11 cellular contexts compared by ENCODE assay signal in genomic region chr1:150106331-150106730, GRCh38. TPM values are rescaled to one million over a fixed set of nuclear protein-coding genes. Genes with fewer than 3 reads are reported as not detected.
DNase-seq lines count a peak whose midpoint lies in the region; ATAC-seq and TF ChIP-seq lines count a peak whose summit lies in the region.
"Had no signal": no experiment of that assay in that cellular context is flagged by ENCODE, and none has a peak within 500 bp of the region (broad histone marks: within the 10 kb centered on the region; RNA-seq: fewer than 3 reads in every experiment).

No MANE protein-coding gene starts in this region.

- no peak overlapping the region for H2BK120ac ChIP-seq in mesenchymal stem cell (ENCODE audit: low read depth, low read length)

- H3K9me3 ChIP-seq in Loucy (ENCODE audit: insufficient read depth, low read depth, low read length) (no peaks in the 10 kb centered on the region), mesenchymal stem cell (ENCODE audit: control insufficient read depth, low read length) (peaks cover 5% of the 10 kb centered on the region), endodermal cell (ENCODE audit: control insufficient read depth, low read length) (no peaks in the 10 kb centered on the region)

- H2BK5ac ChIP-seq in mesenchymal stem cell (ENCODE audit: low read depth, low read length, poor library complexity, severe bottlenecking): no peak overlapping the region

- peaks cover 21% of the 10 kb centered on the region for H3F3A ChIP-seq in Loucy (ENCODE audit: low read depth)

- H3K27ac ChIP-seq in mesenchymal stem cell (ENCODE audit: low read length, poor library complexity, severe bottlenecking): no peak overlapping the region
- H3K27ac ChIP-seq in endodermal cell (ENCODE audit: low read depth, low read length): no peak overlapping the region

- no peaks in the 10 kb centered on the region for H3K79me2 ChIP-seq in Loucy (ENCODE audit: insufficient read depth, low read length)

- no peak overlapping the region for H2BK15ac ChIP-seq in mesenchymal stem cell (ENCODE audit: low read depth, poor library complexity, severe bottlenecking)

- H3K27me3 ChIP-seq in Loucy (ENCODE audit: insufficient read depth, low read length, poor library complexity, severe bottlenecking): no peaks in the 10 kb centered on the region
- H3K27me3 ChIP-seq in mesenchymal stem cell (ENCODE audit: control insufficient read depth in 1 of 2, insufficient read depth in 1 of 2, low read length in 2 of 2): no peaks in the 10 kb centered on the region
- no peaks in the 10 kb centered on the region for H3K27me3 ChIP-seq in endodermal cell (ENCODE audit: control insufficient read depth, insufficient read depth, low read length, poor library complexity, severe bottlenecking)

- peak; percentile 12 for DNase-seq in EH (ENCODE audit: low read depth)
- peak; percentile 20 for DNase-seq in activated T-helper 2 cell treated with anti-CD3 and anti-CD28 coated beads, Interferon-gamma antibody, Interleukin-2, Interleukin-4, amounts not matched to agents 10 μg/mL and 5 μg/mL and 100 μg/mL, durations not matched to agents 14 hours and 24 hours and 36 hours (ENCODE audit: low spot score)
- DNase-seq in mesenchymal stem cell: no peak
- no peak for DNase-seq in D341Med (ENCODE audit: low spot score)
- no peak for DNase-seq in NCI-H1417 treated with DMSO at 0.1 percent for 48 hours (lab: John Stamatoyannopoulos, UW)
- no peak for DNase-seq in endodermal cell
- DNase-seq: cortex of kidney, NCI-H1417 had no signal

- H3K9me3 Mint-ChIP-seq in activated T-helper 2 cell treated with anti-CD3 and anti-CD28 coated beads, Interferon-gamma antibody, Interleukin-2, Interleukin-4, amounts not matched to agents 10 μg/mL and 5 μg/mL and 100 μg/mL, durations not matched to agents 14 hours and 24 hours and 36 hours: peaks cover 6% of the 10 kb centered on the region
- H3K9me3 Mint-ChIP-seq in endodermal cell: peaks cover 5% of the 10 kb centered on the region

- H3K14ac ChIP-seq in mesenchymal stem cell (ENCODE audit: low read length in 2 of 2): no peak overlapping the region

- H4K20me1 ChIP-seq in Loucy (ENCODE audit: insufficient read depth, low read length, poor library complexity, severe bottlenecking): no peaks in the 10 kb centered on the region

- peak overlapping the region; percentile 52 for H3K27ac Mint-ChIP-seq in activated T-helper 2 cell treated with anti-CD3 and anti-CD28 coated beads, Interferon-gamma antibody, Interleukin-2, Interleukin-4, amounts not matched to agents 10 μg/mL and 5 μg/mL and 100 μg/mL, durations not matched to agents 14 hours and 24 hours and 36 hours
- no peak overlapping the region for H3K27ac Mint-ChIP-seq in endodermal cell

- H3K4me2 ChIP-seq in Loucy (ENCODE audit: low read depth, low read length, poor library complexity, severe bottlenecking): peak overlapping the region; percentile 68
- H3K4me2 ChIP-seq in mesenchymal stem cell (ENCODE audit: low read length, poor library complexity, severe bottlenecking): peak overlapping the region; percentile 9

- H3K27me3 Mint-ChIP-seq in activated T-helper 2 cell treated with anti-CD3 and anti-CD28 coated beads, Interferon-gamma antibody, Interleukin-2, Interleukin-4, amounts not matched to agents 10 μg/mL and 5 μg/mL and 100 μg/mL, durations not matched to agents 14 hours and 24 hours and 36 hours (ENCODE audit: low read depth): no peaks in the 10 kb centered on the region
- no peaks in the 10 kb centered on the region for H3K27me3 Mint-ChIP-seq in endodermal cell (ENCODE audit: insufficient read depth)

- no peak overlapping the region for H4K8ac ChIP-seq in mesenchymal stem cell (ENCODE audit: low read length)

- H3K9ac ChIP-seq in Loucy (ENCODE audit: low read depth, low read length, poor library complexity, severe bottlenecking): peak overlapping the region; percentile 43
- H3K9ac ChIP-seq in mesenchymal stem cell (ENCODE audit: low read length): no peak overlapping the region
- H3K9ac ChIP-seq in endodermal cell (ENCODE audit: extremely low read depth, low read length, poor library complexity, severe bottlenecking): no peak overlapping the region

- no peak overlapping the region for H3K4ac ChIP-seq in mesenchymal stem cell (ENCODE audit: low read depth in 1 of 2, low read length in 2 of 2)

- H2AFZ ChIP-seq in Loucy (ENCODE audit: low read length) (0 out of 2 replicates have a peak overlapping the region, but pooled peaks have one; percentile 56), mesenchymal stem cell (ENCODE audit: low read depth, low read length) (no peak overlapping the region)

- H2BK12ac ChIP-seq in mesenchymal stem cell (ENCODE audit: low read length in 2 of 2): no peak overlapping the region

- TF ChIP-seq CTCF in Loucy (conservative IDR thresholded peaks at IDR 0.05; ENCODE audit: low read length): no peak
- no peak for TF ChIP-seq CTCF in endodermal cell (conservative IDR thresholded peaks at IDR 0.05)

- H3K4me3 ChIP-seq in Loucy (ENCODE audit: low read length, poor library complexity, severe bottlenecking) (peak overlapping the region; percentile 49), mesenchymal stem cell (ENCODE audit: insufficient read depth in 1 of 2, low read depth in 1 of 2, low read length in 2 of 2) (no peak overlapping the region), endodermal cell (ENCODE audit: low read length) (no peak overlapping the region)

- 98% methylated on average over 6 of the region's 7 CpGs for WGBS in mesenchymal stem cell
- 78 to 82% methylated on average over 7 of the region's 7 CpGs for WGBS in endodermal cell (ENCODE audit: insufficient coverage in 1 of 2, insufficient read length in 1 of 2), 2 experiments

- no peaks in the 10 kb centered on the region for H3K9me2 ChIP-seq in Loucy (replicated peaks; ENCODE audit: low read depth, low read length)

- H3K36me3 ChIP-seq in Loucy (ENCODE audit: insufficient read depth, low read length) (no peaks in the 10 kb centered on the region), mesenchymal stem cell (ENCODE audit: control insufficient read depth in 1 of 2, insufficient read depth in 2 of 2, low read depth in 1 of 2, low read length in 2 of 2) (peaks cover 7 to 35% of the 10 kb centered on the region in 2 experiments), endodermal cell (ENCODE audit: control insufficient read depth, insufficient read depth, low read length) (peaks cover 6% of the 10 kb centered on the region)

- peaks cover 33% of the 10 kb centered on the region for H3K36me3 Mint-ChIP-seq in activated T-helper 2 cell treated with anti-CD3 and anti-CD28 coated beads, Interferon-gamma antibody, Interleukin-2, Interleukin-4, amounts not matched to agents 10 μg/mL and 5 μg/mL and 100 μg/mL, durations not matched to agents 14 hours and 24 hours and 36 hours (ENCODE audit: low read depth)
- H3K36me3 Mint-ChIP-seq in endodermal cell (ENCODE audit: low read depth): peaks cover 16% of the 10 kb centered on the region

- H3K23ac ChIP-seq in mesenchymal stem cell (ENCODE audit: low read length in 2 of 2): no peak overlapping the region

- no peaks in the 10 kb centered on the region for H3K79me1 ChIP-seq in mesenchymal stem cell (replicated peaks; ENCODE audit: low read length, poor library complexity, severe bottlenecking)

- H2AK5ac ChIP-seq in mesenchymal stem cell (ENCODE audit: low read length, severe bottlenecking): no peak overlapping the region

- peaks cover 72% of the 10 kb centered on the region for H3K4me1 Mint-ChIP-seq in activated T-helper 2 cell treated with anti-CD3 and anti-CD28 coated beads, Interferon-gamma antibody, Interleukin-2, Interleukin-4, amounts not matched to agents 10 μg/mL and 5 μg/mL and 100 μg/mL, durations not matched to agents 14 hours and 24 hours and 36 hours (ENCODE audit: low read depth)
- H3K4me1 Mint-ChIP-seq in endodermal cell: no peaks in the 10 kb centered on the region

- intact Hi-C loops in activated T-helper 2 cell treated with anti-CD3 and anti-CD28 coated beads, Interferon-gamma antibody, Interleukin-2, Interleukin-4, amounts not matched to agents 10 μg/mL and 5 μg/mL and 100 μg/mL, durations not matched to agents 14 hours and 24 hours and 36 hours (cut with micrococcal nuclease): no loop called here

- no peak overlapping the region for H3K18ac ChIP-seq in mesenchymal stem cell (ENCODE audit: low read depth in 1 of 2, low read length in 2 of 2)

- H3K4me1 ChIP-seq in Loucy (ENCODE audit: insufficient read depth, low read length, poor library complexity, severe bottlenecking) (peaks cover 48% of the 10 kb centered on the region), mesenchymal stem cell (ENCODE audit: control insufficient read depth, insufficient read depth, low read depth, low read length) (no peaks in the 10 kb centered on the region), endodermal cell (ENCODE audit: control insufficient read depth, insufficient read depth, low read length) (no peaks in the 10 kb centered on the region)

- no peak overlapping the region for H3K4me3 Mint-ChIP-seq in activated T-helper 2 cell treated with anti-CD3 and anti-CD28 coated beads, Interferon-gamma antibody, Interleukin-2, Interleukin-4, amounts not matched to agents 10 μg/mL and 5 μg/mL and 100 μg/mL, durations not matched to agents 14 hours and 24 hours and 36 hours (ENCODE audit: low read depth)
- no peak overlapping the region for H3K4me3 Mint-ChIP-seq in endodermal cell

- no peak for ATAC-seq in HG03469 (IDR thresholded peaks at IDR 0.05; ENCODE audit: unreplicated experiment)
- ATAC-seq: sciatic nerve had no signal

- no peak overlapping the region for H4K91ac ChIP-seq in mesenchymal stem cell (ENCODE audit: low read length)

RNA-seq across cellular contexts. Expression of gene VPS45, which starts 38.8 kb away (rescaled TPM):
- 21.9 TPM in 2 replicates for total RNA-seq in activated T-helper 2 cell treated with anti-CD3 and anti-CD28 coated beads, Interferon-gamma antibody, Interleukin-2, Interleukin-4, amounts not matched to agents 10 μg/mL and 5 μg/mL and 100 μg/mL, durations not matched to agents 14 hours and 24 hours and 36 hours
- polyA plus RNA-seq in mesenchymal stem cell (2013, experiment 1 of 2): 23.9 TPM
- polyA plus RNA-seq in mesenchymal stem cell (2013, experiment 2 of 2): 24.6 TPM
- total RNA-seq in endodermal cell: 10 to 100 TPM; 32.6 to 35.0 TPM
- polyA plus RNA-seq in endodermal cell (2013, experiment 1 of 2): 48.8 TPM
- polyA plus RNA-seq in endodermal cell (2013, experiment 2 of 2): 48.3 TPM

RNA-seq across cellular contexts. Expression of gene PLEKHO1, which starts 43.4 kb away (rescaled TPM):
- total RNA-seq in activated T-helper 2 cell treated with anti-CD3 and anti-CD28 coated beads, Interferon-gamma antibody, Interleukin-2, Interleukin-4, amounts not matched to agents 10 μg/mL and 5 μg/mL and 100 μg/mL, durations not matched to agents 14 hours and 24 hours and 36 hours: 29.3 and 31.2 TPM in 2 replicates
- polyA plus RNA-seq in mesenchymal stem cell (2013, experiment 1 of 2): 73.2 TPM
- 70.2 TPM for polyA plus RNA-seq in mesenchymal stem cell (2013, experiment 2 of 2)
- 10 to 100 TPM; 42.9 to 46.0 TPM for total RNA-seq in endodermal cell
- polyA plus RNA-seq in endodermal cell (2013, experiment 1 of 2): 69.7 TPM
- polyA plus RNA-seq in endodermal cell (2013, experiment 2 of 2): 66.1 TPM

Comparison
In these comparisons a context has a peak if more than half of its experiments do, and no peak if none do; other contexts are left out.
1. DNase-seq: peak in EH (single experiment) and activated T-helper 2 cell treated with anti-CD3 and anti-CD28 coated beads, Interferon-gamma antibody, Interleukin-2, Interleukin-4, amounts not matched to agents 10 μg/mL and 5 μg/mL and 100 μg/mL, durations not matched to agents 14 hours and 24 hours and 36 hours (single experiment); none in mesenchymal stem cell (single experiment), D341Med (single experiment), NCI-H1417 treated with DMSO at 0.1 percent for 48 hours (single experiment) and endodermal cell (single experiment).